In genomic region chr13:80447747-80448146, GRCh38 we compare ENCODE assay signal across 19 cellular contexts.
"Had no signal": no experiment of that assay in that cellular context is flagged by ENCODE, and none has a peak within 500 bp of the region (broad histone marks: within the 10 kb centered on the region; RNA-seq: fewer than 3 reads in every experiment).

No MANE protein-coding gene starts in this region.

- H3K9me3 ChIP-seq: heart right ventricle, prostate gland, right lobe of liver, spleen, transverse colon had no signal

- FAIRE-seq: astrocyte, frontal cortex had no signal

- DNase-seq: activated CD4-positive, alpha-beta memory T cell treated with anti-CD3 and anti-CD28 coated beads, Interleukin-2, amount 10 ng/mL, durations not matched to agents 7 days and 5 days; activated CD4-positive, alpha-beta T cell treated with anti-CD3 and anti-CD28 coated beads for 36 hours; activated naive CD4-positive, alpha-beta T cell; heart right ventricle; islet precursor cell; mesenchymal stem cell; occipital lobe; right lobe of liver; spleen; stimulated activated CD4-positive, alpha-beta T cell treated with anti-CD3 and anti-CD28 coated beads, Interleukin-1b, Interleukin-23, amount 100 ng/mL, for 48 hours; substantia nigra; transverse colon had no signal

- ATAC-seq: activated CD4-positive, alpha-beta T cell treated with anti-CD3 and anti-CD28 coated beads for 36 hours; left lobe of liver; natural killer cell treated with Interleukin-12 subunit alpha and Interleukin-12 subunit beta and Interleukin-15 and Interleukin-18, amount 100 ng/mL, for 72 hours; stimulated activated memory B cell treated with anti-CD40 and anti-IgM and Interleukin-4, amounts not matched to agents 10 μg/mL and 1 μg/mL and 100 μg/mL, for 72 hours had no signal

- H3K27me3 ChIP-seq: right lobe of liver, spleen, transverse colon had no signal

- H3K36me3 ChIP-seq: heart right ventricle, prostate gland, right lobe of liver, spleen, transverse colon had no signal

- H3K4me3 ChIP-seq: heart right ventricle, prostate gland, right lobe of liver, spleen, transverse colon had no signal

- H3K27ac ChIP-seq: prostate gland, right lobe of liver, spleen, transverse colon, VCaP had no signal

- H3K4me1 ChIP-seq: prostate gland, transverse colon had no signal
